Comparison of ENCODE assay signal across 21 cellular contexts in genomic region chr14:98368214-98368613, GRCh38.
"Had no signal": no experiment of that assay in that cellular context is flagged by ENCODE, and none has a peak within 500 bp of the region (broad histone marks: within the 10 kb centered on the region; RNA-seq: fewer than 3 reads in every experiment).

No MANE protein-coding gene starts in this region.

- H3K27me3 ChIP-seq: cardiac muscle cell, neutrophil, sigmoid colon, spleen, thyroid gland, uterus had no signal

- DNase-seq: activated B cell treated with CpG ODN at 0.5 μM for 24 hours; activated naive CD4-positive, alpha-beta T cell treated with anti-CD3 and anti-CD28 coated beads for 36 hours; dorsolateral prefrontal cortex; endodermal cell; glutamatergic neuron; hypothalamus; kidney; left ventricle myocardium inferior; mucosa of descending colon; natural killer cell; sigmoid colon; spleen; stimulated activated CD4-positive, alpha-beta T cell treated with anti-CD3 and anti-CD28 coated beads, Interleukin-1b, Interleukin-23, amount 100 ng/mL, for 48 hours; T-helper 2 cell; uterus had no signal

- H3K27ac ChIP-seq: cardiac muscle cell, dorsolateral prefrontal cortex, left ventricle myocardium inferior, neutrophil, parathyroid adenoma, sigmoid colon, spleen, thyroid gland, uterus had no signal

- H3K9me3 Mint-ChIP-seq: natural killer cell had no signal

- H3K4me1 Mint-ChIP-seq: activated B cell treated with CpG ODN at 0.5 μM for 24 hours, memory B cell, natural killer cell had no signal

- H3K27ac Mint-ChIP-seq: activated B cell treated with CpG ODN at 0.5 μM for 24 hours; activated naive CD4-positive, alpha-beta T cell treated with anti-CD3 and anti-CD28 coated beads for 36 hours; activated T-helper 2 cell treated with anti-CD3 and anti-CD28 coated beads, Interferon-gamma antibody, Interleukin-2, Interleukin-4, amounts not matched to agents 10 μg/mL and 5 μg/mL and 100 μg/mL, durations not matched to agents 14 hours and 24 hours and 36 hours; endodermal cell; memory B cell; natural killer cell had no signal

- H3K4me1 ChIP-seq: left ventricle myocardium inferior, parathyroid adenoma, sigmoid colon, spleen, uterus had no signal

- H3K36me3 Mint-ChIP-seq: memory B cell, natural killer cell had no signal

- H3K9me3 ChIP-seq: left ventricle myocardium inferior, mucosa of descending colon, neutrophil, sigmoid colon, thyroid gland, uterus had no signal

- H3K4me3 ChIP-seq: cardiac muscle cell, dorsolateral prefrontal cortex, left ventricle myocardium inferior, mucosa of descending colon, sigmoid colon, spleen, thyroid gland, uterus had no signal

- H3K27me3 Mint-ChIP-seq: activated B cell treated with CpG ODN at 0.5 μM for 24 hours, memory B cell had no signal

- H3K4me3 Mint-ChIP-seq: activated B cell treated with CpG ODN at 0.5 μM for 24 hours; activated naive CD4-positive, alpha-beta T cell treated with anti-CD3 and anti-CD28 coated beads for 36 hours; endodermal cell; memory B cell; natural killer cell had no signal

- H3K36me3 ChIP-seq: cardiac muscle cell, left ventricle myocardium inferior, neutrophil, sigmoid colon, spleen, thyroid gland, uterus had no signal

- ATAC-seq: mucosa of descending colon, natural killer cell had no signal
